In the genomic region with DNA sequence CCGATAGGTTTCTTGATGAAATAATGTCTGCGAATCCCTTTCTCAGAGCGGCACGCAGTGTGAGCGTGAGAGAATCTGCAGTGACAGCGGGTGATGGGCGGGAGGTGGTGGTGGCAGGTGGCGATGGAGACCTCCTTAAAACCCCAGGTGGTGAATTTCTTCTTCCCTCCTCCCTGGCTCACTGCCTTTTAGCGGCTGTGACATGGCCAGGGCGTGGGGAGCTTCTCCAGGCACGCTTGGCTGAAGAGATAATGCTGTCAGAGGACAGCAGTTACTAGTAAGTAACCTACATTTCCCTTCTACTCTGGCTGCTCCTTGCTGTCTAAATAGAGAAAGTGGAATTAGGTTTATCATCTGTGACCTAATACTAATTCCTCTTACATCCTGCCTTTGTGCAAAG, we compare ENCODE assay signal across 29 cellular contexts.
DNase-seq lines count a peak whose midpoint lies in the region; ATAC-seq and TF ChIP-seq lines count a peak whose summit lies in the region.
"Had no signal": no experiment of that assay in that cellular context is flagged by ENCODE, and none has a peak within 500 bp of the region (broad histone marks: within the 10 kb centered on the region; RNA-seq: fewer than 3 reads in every experiment).

No MANE protein-coding gene starts in this region.

- H3K4ac ChIP-seq in neuronal stem cell (ENCODE audit: low read length) = no peak overlapping the region

- H3K36me3 Mint-ChIP-seq in glutamatergic neuron (ENCODE audit: unreplicated experiment) = no peaks in the 10 kb centered on the region
- no peaks in the 10 kb centered on the region for H3K36me3 Mint-ChIP-seq in stimulated activated memory B cell treated with anti-CD40 and anti-IgM and Interleukin-4, amounts not matched to agents 10 μg/mL and 1 μg/mL and 100 μg/mL, for 72 hours
- H3K36me3 Mint-ChIP-seq: activated naive CD8-positive, alpha-beta T cell; stimulated activated naive B cell treated with anti-CD40 and anti-IgM and Interleukin-4, amounts not matched to agents 10 μg/mL and 1 μg/mL and 100 μg/mL, for 72 hours; T-cell had no signal

- no peak for TF ChIP-seq CTCF in glutamatergic neuron (IDR thresholded peaks at IDR 0.05; ENCODE audit: partially characterized antibody, unreplicated experiment)

- no peaks in the 10 kb centered on the region for H3K36me3 ChIP-seq in neuronal stem cell (replicated peaks in 1 of 2; ENCODE audit: control insufficient read depth in 2 of 2, insufficient read depth in 2 of 2, low read length in 2 of 2)
- H3K36me3 ChIP-seq: BLaER1 treated with 17β-estradiol and CSF1 and Interleukin-3, amounts not matched to agents 10 nM and 100 nM; colonic mucosa had no signal

- peaks cover 2 to 9% of the 10 kb centered on the region in 2 donors for H3K4me1 ChIP-seq in neuronal stem cell (ENCODE audit: control insufficient read depth in 2 of 2, insufficient read depth in 1 of 2, low read depth in 1 of 2, low read length in 2 of 2)
- H3K4me1 ChIP-seq: BLaER1 treated with 17β-estradiol and CSF1 and Interleukin-3, amounts not matched to agents 10 nM and 100 nM; colonic mucosa had no signal

- H2AFZ ChIP-seq in neuronal stem cell (ENCODE audit: low read length) = no peak overlapping the region

- no peak overlapping the region for H4K91ac ChIP-seq in neuronal stem cell (ENCODE audit: low read depth, low read length, poor library complexity)

- no peak overlapping the region for H3K27ac ChIP-seq in neuronal stem cell (replicated peaks; ENCODE audit: low read length)
- H3K27ac ChIP-seq: 22Rv1; BLaER1 treated with 17β-estradiol and CSF1 and Interleukin-3, amounts not matched to agents 10 nM and 100 nM; colonic mucosa; RWPE1 had no signal

- H3K4me3 Mint-ChIP-seq in glutamatergic neuron (ENCODE audit: unreplicated experiment) = peak overlapping the region; percentile 3
- H3K4me3 Mint-ChIP-seq in stimulated activated memory B cell treated with anti-CD40 and anti-IgM and Interleukin-4, amounts not matched to agents 10 μg/mL and 1 μg/mL and 100 μg/mL, for 72 hours = no peak overlapping the region
- H3K4me3 Mint-ChIP-seq: activated B cell treated with CpG ODN at 0.5 μM for 24 hours; activated naive CD8-positive, alpha-beta T cell; activated T-cell treated with anti-CD3 and anti-CD28 coated beads, Interleukin-2, amount 50 U/mL, for 24 hours; stimulated activated naive B cell treated with anti-CD40 and anti-IgM and Interleukin-4, amounts not matched to agents 10 μg/mL and 1 μg/mL and 100 μg/mL, for 72 hours; T-cell; type B pancreatic cell had no signal

- H3K18ac ChIP-seq in neuronal stem cell (ENCODE audit: low read length) = no peak overlapping the region

- no peak overlapping the region for H3K23ac ChIP-seq in neuronal stem cell (ENCODE audit: low read depth, low read length, poor library complexity)

- H3K27me3 Mint-ChIP-seq in glutamatergic neuron (ENCODE audit: unreplicated experiment) = peaks cover 2% of the 10 kb centered on the region
- no peaks in the 10 kb centered on the region for H3K27me3 Mint-ChIP-seq in stimulated activated memory B cell treated with anti-CD40 and anti-IgM and Interleukin-4, amounts not matched to agents 10 μg/mL and 1 μg/mL and 100 μg/mL, for 72 hours
- H3K27me3 Mint-ChIP-seq: activated B cell treated with CpG ODN at 0.5 μM for 24 hours; stimulated activated naive B cell treated with anti-CD40 and anti-IgM and Interleukin-4, amounts not matched to agents 10 μg/mL and 1 μg/mL and 100 μg/mL, for 72 hours; type B pancreatic cell had no signal

- no peak for ATAC-seq in stimulated activated memory B cell treated with anti-CD40 and anti-IgM and Interleukin-4, amounts not matched to agents 10 μg/mL and 1 μg/mL and 100 μg/mL, for 72 hours
- no peak for ATAC-seq in HG03039 (IDR thresholded peaks at IDR 0.05; ENCODE audit: unreplicated experiment)
- ATAC-seq: stimulated activated naive B cell treated with anti-CD40 and anti-IgM and Interleukin-4, amounts not matched to agents 10 μg/mL and 1 μg/mL and 100 μg/mL, for 72 hours; T-cell had no signal

- H4K8ac ChIP-seq in neuronal stem cell (ENCODE audit: low read depth, low read length) = no peak overlapping the region

- no peaks in the 10 kb centered on the region for H3K27me3 ChIP-seq in neuronal stem cell (ENCODE audit: control insufficient read depth in 3 of 3, insufficient read depth in 3 of 3, low read depth in 1 of 3, low read length in 3 of 3)
- H3K27me3 ChIP-seq: BLaER1 treated with 17β-estradiol and CSF1 and Interleukin-3, amounts not matched to agents 10 nM and 100 nM; colonic mucosa had no signal

- WGBS in neuronal stem cell (ENCODE audit: extremely low coverage in 2 of 2, insufficient read length in 2 of 2, insufficient replicate concordance in 1 of 2), 2 donors = no CpG with 5 or more reads among the region's 11 CpGs

- H2BK15ac ChIP-seq in neuronal stem cell (ENCODE audit: low read length) = peak overlapping the region; percentile 59

- DNase-seq in NCI-H2227 (lab: John Stamatoyannopoulos, UW; ENCODE audit: unreplicated experiment) (peak; percentile 33), NCI-H2227 treated with DMSO at 0.1 percent for 48 hours (lab: John Stamatoyannopoulos, UW) (no peak), NCI-H524 treated with DMSO at 0.1 percent for 48 hours (lab: John Stamatoyannopoulos, UW) (peak; percentile 34), glutamatergic neuron (peak; percentile 67), neuronal stem cell (ENCODE audit: low spot score) (no peak), NCI-H1417 treated with DMSO at 0.1 percent for 48 hours (lab: John Stamatoyannopoulos, UW) (no peak)
- DNase-seq: activated B cell treated with CpG ODN at 0.5 μM for 24 hours; activated CD4-positive, alpha-beta T cell treated with anti-CD3 and anti-CD28 coated beads, Interleukin-2, amount 50 U/mL, for 1 hour; activated effector memory CD4-positive, alpha-beta T cell treated with anti-CD3 and anti-CD28 coated beads, Interleukin-2, amount 50 U/mL, for 16 hours; activated T-cell treated with anti-CD3 and anti-CD28 coated beads, Interleukin-2, amount 50 U/mL, for 24 hours; anterior cingulate cortex; colonic mucosa; COR-L47; effector CD8-positive, alpha-beta T cell; erythroblast; GDM1; GOT3; mesenchymal stem cell; NCI-H2107; OCI-M1; stimulated activated naive B cell treated with anti-CD40 and anti-IgM and Interleukin-4, amounts not matched to agents 10 μg/mL and 1 μg/mL and 100 μg/mL, for 72 hours; T-cell had no signal

- H3K4me1 Mint-ChIP-seq in glutamatergic neuron (ENCODE audit: low read depth, unreplicated experiment) = peaks cover 30% of the 10 kb centered on the region
- H3K4me1 Mint-ChIP-seq in stimulated activated memory B cell treated with anti-CD40 and anti-IgM and Interleukin-4, amounts not matched to agents 10 μg/mL and 1 μg/mL and 100 μg/mL, for 72 hours = no peaks in the 10 kb centered on the region
- H3K4me1 Mint-ChIP-seq: activated B cell treated with CpG ODN at 0.5 μM for 24 hours; stimulated activated naive B cell treated with anti-CD40 and anti-IgM and Interleukin-4, amounts not matched to agents 10 μg/mL and 1 μg/mL and 100 μg/mL, for 72 hours had no signal

- H3K79me1 ChIP-seq in neuronal stem cell (ENCODE audit: low read depth, low read length) = no peaks in the 10 kb centered on the region

- no peak overlapping the region for H3K14ac ChIP-seq in neuronal stem cell (ENCODE audit: low read length)

- H2AK5ac ChIP-seq in neuronal stem cell (ENCODE audit: low read depth, low read length) = peak overlapping the region; percentile 65

- H3K9ac ChIP-seq in neuronal stem cell (ENCODE audit: low read depth, low read length, poor library complexity) = no peak overlapping the region
- H3K9ac ChIP-seq: BLaER1 treated with 17β-estradiol and CSF1 and Interleukin-3, amounts not matched to agents 10 nM and 100 nM had no signal

- H2BK5ac ChIP-seq in neuronal stem cell (ENCODE audit: low read length) = no peak overlapping the region

- no peaks in the 10 kb centered on the region for H3K9me3 ChIP-seq in neuronal stem cell (replicated peaks in 1 of 2; ENCODE audit: control insufficient read depth in 2 of 2, insufficient read depth in 1 of 2, low read depth in 1 of 2, low read length in 2 of 2)
- H3K9me3 ChIP-seq: BLaER1 treated with 17β-estradiol and CSF1 and Interleukin-3, amounts not matched to agents 10 nM and 100 nM; colonic mucosa had no signal

- no peak overlapping the region for H2BK12ac ChIP-seq in neuronal stem cell (ENCODE audit: low read length)

- H3K4me2 ChIP-seq in neuronal stem cell (ENCODE audit: insufficient read depth, low read length, poor library complexity, severe bottlenecking) = no peak overlapping the region
- H3K4me2 ChIP-seq: BLaER1 treated with 17β-estradiol and CSF1 and Interleukin-3, amounts not matched to agents 10 nM and 100 nM had no signal

- H2BK120ac ChIP-seq in neuronal stem cell (ENCODE audit: low read depth, low read length) = no peak overlapping the region

- H3K27ac Mint-ChIP-seq in glutamatergic neuron (ENCODE audit: unreplicated experiment) = peak overlapping the region; percentile 15
- H3K27ac Mint-ChIP-seq in stimulated activated memory B cell treated with anti-CD40 and anti-IgM and Interleukin-4, amounts not matched to agents 10 μg/mL and 1 μg/mL and 100 μg/mL, for 72 hours = no peak overlapping the region
- H3K27ac Mint-ChIP-seq: activated B cell treated with CpG ODN at 0.5 μM for 24 hours; activated naive CD8-positive, alpha-beta T cell; activated T-cell treated with anti-CD3 and anti-CD28 coated beads, Interleukin-2, amount 50 U/mL, for 24 hours; stimulated activated naive B cell treated with anti-CD40 and anti-IgM and Interleukin-4, amounts not matched to agents 10 μg/mL and 1 μg/mL and 100 μg/mL, for 72 hours; T-cell; type B pancreatic cell had no signal

- peaks cover 8% of the 10 kb centered on the region for H3K9me3 Mint-ChIP-seq in glutamatergic neuron (ENCODE audit: unreplicated experiment)
- peaks cover 2% of the 10 kb centered on the region for H3K9me3 Mint-ChIP-seq in stimulated activated memory B cell treated with anti-CD40 and anti-IgM and Interleukin-4, amounts not matched to agents 10 μg/mL and 1 μg/mL and 100 μg/mL, for 72 hours
- H3K9me3 Mint-ChIP-seq: activated B cell treated with CpG ODN at 0.5 μM for 24 hours; activated T-cell treated with anti-CD3 and anti-CD28 coated beads, Interleukin-2, amount 50 U/mL, for 24 hours; stimulated activated naive B cell treated with anti-CD40 and anti-IgM and Interleukin-4, amounts not matched to agents 10 μg/mL and 1 μg/mL and 100 μg/mL, for 72 hours; T-cell; type B pancreatic cell had no signal

- no peak overlapping the region for H3K4me3 ChIP-seq in neuronal stem cell (ENCODE audit: low read length in 2 of 2)
- H3K4me3 ChIP-seq: BLaER1 treated with 17β-estradiol and CSF1 and Interleukin-3, amounts not matched to agents 10 nM and 100 nM; colonic mucosa had no signal

Comparison
In these comparisons a context has a peak if more than half of its experiments do, and no peak if none do; other contexts are left out.
1. DNase-seq: peak in NCI-H2227 (single experiment), NCI-H524 treated with DMSO at 0.1 percent for 48 hours (single experiment) and glutamatergic neuron (single experiment); none in NCI-H2227 treated with DMSO at 0.1 percent for 48 hours (single experiment), neuronal stem cell (single experiment) and NCI-H1417 treated with DMSO at 0.1 percent for 48 hours (single experiment).